In genomic region chr2:26814072-26814765, GRCh38 we compare ENCODE assay signal across 13 cellular contexts. TPM values are rescaled to one million over a fixed set of nuclear protein-coding genes. Genes with fewer than 3 reads are reported as not detected.
"Had no signal": no experiment of that assay in that cellular context is flagged by ENCODE, and none has a peak within 500 bp of the region (broad histone marks: within the 10 kb centered on the region; RNA-seq: fewer than 3 reads in every experiment).

No MANE protein-coding gene starts in this region.

RNA-seq across cellular contexts. Expression of gene CENPA, which starts 28.4 kb away (rescaled TPM):
- total RNA-seq: ascending aorta, body of pancreas, bronchial epithelial cell, cardiac septum had no signal
- polyA plus RNA-seq: aorta had no signal

RNA-seq across cellular contexts. Expression of gene DPYSL5, which starts 33.7 kb away (rescaled TPM):
- total RNA-seq: activated naive CD4-positive, alpha-beta T cell treated with anti-CD3 and anti-CD28 coated beads, Interleukin-2, amount 50 U/mL, for 72 hours; activated naive CD8-positive, alpha-beta T cell treated with anti-CD3 and anti-CD28 coated beads for 36 hours; activated naive CD8-positive, alpha-beta T cell treated with anti-CD3 and anti-CD28 coated beads, Interleukin-2, amount 10 ng/mL, durations not matched to agents 7 days and 5 days; activated T-cell treated with anti-CD3 and anti-CD28 coated beads, Interleukin-2, amount 50 U/mL, for 4 hours; activated T-cell treated with anti-CD3 and anti-CD28 coated beads, Interleukin-2, amount 50 U/mL, for 72 hours; activated T-helper 17 cell treated with anti-CD3 and anti-CD28 coated beads, Interleukin-2, amount 50 U/mL, for 72 hours; activated T-helper 2 cell treated with anti-CD3 and anti-CD28 coated beads, Interferon-gamma antibody, Interleukin-2, Interleukin-4, amounts not matched to agents 10 μg/mL and 5 μg/mL and 100 μg/mL, durations not matched to agents 14 hours and 24 hours and 36 hours; aorta; ascending aorta; body of pancreas; breast epithelium; bronchial epithelial cell had no signal
- polyA plus RNA-seq: aorta had no signal
